In genomic region chr18:26888259-26888658, GRCh38 we compare ENCODE assay signal across 1 cellular context.
TF ChIP-seq lines count a peak whose summit lies in the region.

No MANE protein-coding gene starts in this region.

TF ChIP-seq in K562, 482 proteins besides CTCF, POLR2A, EP300 and RAD21 (continued from another document):
- TF ChIP-seq, protein P1, sequence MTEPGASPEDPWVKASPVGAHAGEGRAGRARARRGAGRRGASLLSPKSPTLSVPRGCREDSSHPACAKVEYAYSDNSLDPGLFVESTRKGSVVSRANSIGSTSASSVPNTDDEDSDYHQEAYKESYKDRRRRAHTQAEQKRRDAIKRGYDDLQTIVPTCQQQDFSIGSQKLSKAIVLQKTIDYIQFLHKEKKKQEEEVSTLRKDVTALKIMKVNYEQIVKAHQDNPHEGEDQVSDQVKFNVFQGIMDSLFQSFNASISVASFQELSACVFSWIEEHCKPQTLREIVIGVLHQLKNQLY (CRISPR knock-in tag; conservative IDR thresholded peaks at IDR 0.05) = no peak
- TF ChIP-seq FOSL1 (tag; conservative IDR thresholded peaks at IDR 0.05) (no peak), JUND (IDR thresholded peaks at IDR 0.05; ENCODE audit: borderline replicate concordance, low read depth, low read length) (no peak), JUND (tag; IDR thresholded peaks at IDR 0.05; ENCODE audit: borderline replicate concordance, low read depth, low read length) (no peak), LCOR (CRISPR knock-in tag; IDR thresholded peaks at IDR 0.05) (no peak), TAL1 (IDR thresholded peaks at IDR 0.05) (no peak), KLF1 (tag; IDR thresholded peaks at IDR 0.05) (no peak), ARHGAP35 (IDR thresholded peaks at IDR 0.05; ENCODE audit: partially characterized antibody) (no peak), NR4A1 (CRISPR knock-in tag; IDR thresholded peaks at IDR 0.05) (no peak), NR4A1 (tag; IDR thresholded peaks at IDR 0.05) (no peak), DACH1 (IDR thresholded peaks at IDR 0.05; ENCODE audit: partially characterized antibody) (peak; percentile 94), NR1H2 (CRISPR knock-in tag; IDR thresholded peaks at IDR 0.05) (no peak), NFYB (IDR thresholded peaks at IDR 0.05; ENCODE audit: extremely low read depth, insufficient read length) (no peak)
- TF ChIP-seq, protein P2, sequence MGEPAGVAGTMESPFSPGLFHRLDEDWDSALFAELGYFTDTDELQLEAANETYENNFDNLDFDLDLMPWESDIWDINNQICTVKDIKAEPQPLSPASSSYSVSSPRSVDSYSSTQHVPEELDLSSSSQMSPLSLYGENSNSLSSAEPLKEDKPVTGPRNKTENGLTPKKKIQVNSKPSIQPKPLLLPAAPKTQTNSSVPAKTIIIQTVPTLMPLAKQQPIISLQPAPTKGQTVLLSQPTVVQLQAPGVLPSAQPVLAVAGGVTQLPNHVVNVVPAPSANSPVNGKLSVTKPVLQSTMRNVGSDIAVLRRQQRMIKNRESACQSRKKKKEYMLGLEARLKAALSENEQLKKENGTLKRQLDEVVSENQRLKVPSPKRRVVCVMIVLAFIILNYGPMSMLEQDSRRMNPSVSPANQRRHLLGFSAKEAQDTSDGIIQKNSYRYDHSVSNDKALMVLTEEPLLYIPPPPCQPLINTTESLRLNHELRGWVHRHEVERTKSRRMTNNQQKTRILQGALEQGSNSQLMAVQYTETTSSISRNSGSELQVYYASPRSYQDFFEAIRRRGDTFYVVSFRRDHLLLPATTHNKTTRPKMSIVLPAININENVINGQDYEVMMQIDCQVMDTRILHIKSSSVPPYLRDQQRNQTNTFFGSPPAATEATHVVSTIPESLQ (CRISPR knock-in tag; IDR thresholded peaks at IDR 0.05) = no peak
TF ChIP-seq in K562: peak in this region for 3.
